In genomic region chr12:76690916-76691700, GRCh38 we compare ENCODE assay signal across 19 cellular contexts.
"Had no signal": no experiment of that assay in that cellular context is flagged by ENCODE, and none has a peak within 500 bp of the region (broad histone marks: within the 10 kb centered on the region; RNA-seq: fewer than 3 reads in every experiment).

No MANE protein-coding gene starts in this region.

- H3K4me3 ChIP-seq: ascending aorta, esophagus squamous epithelium, lung, skin epidermis, thyroid gland had no signal

- H3K36me3 ChIP-seq: ascending aorta, esophagus squamous epithelium, thyroid gland had no signal

- H3K4me1 ChIP-seq: ascending aorta, esophagus squamous epithelium, parathyroid adenoma, thyroid gland had no signal

- H3K9me3 ChIP-seq: ascending aorta, esophagus squamous epithelium, thyroid gland had no signal

- DNase-seq: activated CD4-positive, alpha-beta T cell treated with anti-CD3 and anti-CD28 coated beads, Interleukin-2, amount 50 U/mL, for 1 hour; activated CD8-positive, alpha-beta memory T cell treated with anti-CD3 and anti-CD28 coated beads for 24 hours; activated naive CD8-positive, alpha-beta T cell treated with anti-CD3 and anti-CD28 coated beads for 36 hours; cortex of kidney; effector CD8-positive, alpha-beta T cell; esophagus squamous epithelium; midbrain; naive B cell; stimulated activated CD4-positive, alpha-beta T cell treated with anti-CD3 and anti-CD28 coated beads, Interleukin-15, amount 100 ng/mL, for 24 hours; stimulated activated CD4-positive, alpha-beta T cell treated with anti-CD3 and anti-CD28 coated beads, Interleukin-4, amount 100 ng/mL, for 1 hour; stimulated activated naive B cell treated with anti-CD40 and anti-IgM and Interleukin-4, amounts not matched to agents 10 μg/mL and 1 μg/mL and 100 μg/mL, for 72 hours; T-helper 1 cell; T1000; thyroid gland had no signal

- ATAC-seq: activated CD4-positive, CD25-positive, alpha-beta regulatory T cell treated with anti-CD3 and anti-CD28 coated beads, Interleukin-2, amount 50 U/mL, for 24 hours; stimulated activated naive B cell treated with anti-CD40 and anti-IgM and Interleukin-4, amounts not matched to agents 10 μg/mL and 1 μg/mL and 100 μg/mL, for 72 hours had no signal
